1 cellular context compared by ENCODE assay signal in the genomic region with DNA sequence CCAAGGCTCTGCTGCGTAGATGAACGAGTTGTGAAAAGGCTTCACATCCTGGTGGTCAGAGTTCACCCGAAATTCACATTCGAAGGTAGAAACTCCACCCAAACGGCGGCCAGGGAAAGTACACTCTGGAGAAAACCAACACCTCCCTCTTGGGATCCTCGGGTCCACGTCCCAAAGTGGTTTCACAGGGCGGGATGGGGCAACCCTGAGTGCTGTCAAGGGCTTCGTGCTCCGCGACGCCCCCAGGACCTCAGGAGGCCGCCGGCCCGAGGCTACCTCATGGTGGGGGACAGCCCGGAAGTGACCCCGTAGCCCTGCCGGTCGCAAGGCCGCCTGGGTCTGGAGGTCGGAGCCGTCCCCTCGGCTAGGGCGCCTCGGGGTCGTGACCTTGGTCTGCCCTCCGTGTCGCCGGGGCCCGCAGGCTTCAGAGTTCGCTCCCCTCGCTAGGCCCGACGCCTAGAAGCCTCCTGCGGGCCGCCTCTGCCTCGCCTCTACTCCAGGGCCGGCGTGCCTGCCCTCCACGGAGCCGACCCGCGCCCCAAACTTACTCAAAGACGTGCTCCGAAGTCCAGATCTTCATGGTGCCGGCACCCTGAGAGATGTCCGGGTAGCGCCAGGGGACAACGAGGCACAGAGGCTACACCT.
A peak's percentile ranks its signal among the peaks of the same experiment; 100 is the strongest.
TF ChIP-seq lines count a peak whose summit lies in the region.

A gene (minus strand): TSS at position 636 of the 645 bp plus-strand sequence. CDS start 56 bp downstream, at position 580.

TF ChIP-seq in HepG2, 621 proteins besides CTCF, POLR2A, EP300 and RAD21 (continued from another document and continues in another):
- TF ChIP-seq, protein P1, sequence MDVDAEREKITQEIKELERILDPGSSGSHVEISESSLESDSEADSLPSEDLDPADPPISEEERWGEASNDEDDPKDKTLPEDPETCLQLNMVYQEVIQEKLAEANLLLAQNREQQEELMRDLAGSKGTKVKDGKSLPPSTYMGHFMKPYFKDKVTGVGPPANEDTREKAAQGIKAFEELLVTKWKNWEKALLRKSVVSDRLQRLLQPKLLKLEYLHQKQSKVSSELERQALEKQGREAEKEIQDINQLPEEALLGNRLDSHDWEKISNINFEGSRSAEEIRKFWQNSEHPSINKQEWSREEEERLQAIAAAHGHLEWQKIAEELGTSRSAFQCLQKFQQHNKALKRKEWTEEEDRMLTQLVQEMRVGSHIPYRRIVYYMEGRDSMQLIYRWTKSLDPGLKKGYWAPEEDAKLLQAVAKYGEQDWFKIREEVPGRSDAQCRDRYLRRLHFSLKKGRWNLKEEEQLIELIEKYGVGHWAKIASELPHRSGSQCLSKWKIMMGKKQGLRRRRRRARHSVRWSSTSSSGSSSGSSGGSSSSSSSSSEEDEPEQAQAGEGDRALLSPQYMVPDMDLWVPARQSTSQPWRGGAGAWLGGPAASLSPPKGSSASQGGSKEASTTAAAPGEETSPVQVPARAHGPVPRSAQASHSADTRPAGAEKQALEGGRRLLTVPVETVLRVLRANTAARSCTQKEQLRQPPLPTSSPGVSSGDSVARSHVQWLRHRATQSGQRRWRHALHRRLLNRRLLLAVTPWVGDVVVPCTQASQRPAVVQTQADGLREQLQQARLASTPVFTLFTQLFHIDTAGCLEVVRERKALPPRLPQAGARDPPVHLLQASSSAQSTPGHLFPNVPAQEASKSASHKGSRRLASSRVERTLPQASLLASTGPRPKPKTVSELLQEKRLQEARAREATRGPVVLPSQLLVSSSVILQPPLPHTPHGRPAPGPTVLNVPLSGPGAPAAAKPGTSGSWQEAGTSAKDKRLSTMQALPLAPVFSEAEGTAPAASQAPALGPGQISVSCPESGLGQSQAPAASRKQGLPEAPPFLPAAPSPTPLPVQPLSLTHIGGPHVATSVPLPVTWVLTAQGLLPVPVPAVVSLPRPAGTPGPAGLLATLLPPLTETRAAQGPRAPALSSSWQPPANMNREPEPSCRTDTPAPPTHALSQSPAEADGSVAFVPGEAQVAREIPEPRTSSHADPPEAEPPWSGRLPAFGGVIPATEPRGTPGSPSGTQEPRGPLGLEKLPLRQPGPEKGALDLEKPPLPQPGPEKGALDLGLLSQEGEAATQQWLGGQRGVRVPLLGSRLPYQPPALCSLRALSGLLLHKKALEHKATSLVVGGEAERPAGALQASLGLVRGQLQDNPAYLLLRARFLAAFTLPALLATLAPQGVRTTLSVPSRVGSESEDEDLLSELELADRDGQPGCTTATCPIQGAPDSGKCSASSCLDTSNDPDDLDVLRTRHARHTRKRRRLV (CRISPR knock-in tag; IDR thresholded peaks at IDR 0.05): no peak
- no peak for TF ChIP-seq CHD4 (IDR thresholded peaks at IDR 0.05; ENCODE audit: borderline replicate concordance, low read length)
- TF ChIP-seq, protein P2, sequence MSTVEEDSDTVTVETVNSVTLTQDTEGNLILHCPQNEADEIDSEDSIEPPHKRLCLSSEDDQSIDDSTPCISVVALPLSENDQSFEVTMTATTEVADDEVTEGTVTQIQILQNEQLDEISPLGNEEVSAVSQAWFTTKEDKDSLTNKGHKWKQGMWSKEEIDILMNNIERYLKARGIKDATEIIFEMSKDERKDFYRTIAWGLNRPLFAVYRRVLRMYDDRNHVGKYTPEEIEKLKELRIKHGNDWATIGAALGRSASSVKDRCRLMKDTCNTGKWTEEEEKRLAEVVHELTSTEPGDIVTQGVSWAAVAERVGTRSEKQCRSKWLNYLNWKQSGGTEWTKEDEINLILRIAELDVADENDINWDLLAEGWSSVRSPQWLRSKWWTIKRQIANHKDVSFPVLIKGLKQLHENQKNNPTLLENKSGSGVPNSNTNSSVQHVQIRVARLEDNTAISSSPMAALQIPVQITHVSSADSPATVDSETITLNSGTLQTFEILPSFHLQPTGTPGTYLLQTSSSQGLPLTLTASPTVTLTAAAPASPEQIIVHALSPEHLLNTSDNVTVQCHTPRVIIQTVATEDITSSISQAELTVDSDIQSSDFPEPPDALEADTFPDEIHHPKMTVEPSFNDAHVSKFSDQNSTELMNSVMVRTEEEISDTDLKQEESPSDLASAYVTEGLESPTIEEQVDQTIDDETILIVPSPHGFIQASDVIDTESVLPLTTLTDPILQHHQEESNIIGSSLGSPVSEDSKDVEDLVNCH (CRISPR knock-in tag; IDR thresholded peaks at IDR 0.05): no peak
- TF ChIP-seq ZNF224 (CRISPR knock-in tag; IDR thresholded peaks at IDR 0.05): peak; percentile 87; the same call in 1 of the 2 replicates
- peak; percentile 85; the same call in 1 of the 2 replicates for TF ChIP-seq ZIK1 (CRISPR knock-in tag; IDR thresholded peaks at IDR 0.05; ENCODE audit: borderline replicate concordance, low read depth)
- TF ChIP-seq, protein P3, sequence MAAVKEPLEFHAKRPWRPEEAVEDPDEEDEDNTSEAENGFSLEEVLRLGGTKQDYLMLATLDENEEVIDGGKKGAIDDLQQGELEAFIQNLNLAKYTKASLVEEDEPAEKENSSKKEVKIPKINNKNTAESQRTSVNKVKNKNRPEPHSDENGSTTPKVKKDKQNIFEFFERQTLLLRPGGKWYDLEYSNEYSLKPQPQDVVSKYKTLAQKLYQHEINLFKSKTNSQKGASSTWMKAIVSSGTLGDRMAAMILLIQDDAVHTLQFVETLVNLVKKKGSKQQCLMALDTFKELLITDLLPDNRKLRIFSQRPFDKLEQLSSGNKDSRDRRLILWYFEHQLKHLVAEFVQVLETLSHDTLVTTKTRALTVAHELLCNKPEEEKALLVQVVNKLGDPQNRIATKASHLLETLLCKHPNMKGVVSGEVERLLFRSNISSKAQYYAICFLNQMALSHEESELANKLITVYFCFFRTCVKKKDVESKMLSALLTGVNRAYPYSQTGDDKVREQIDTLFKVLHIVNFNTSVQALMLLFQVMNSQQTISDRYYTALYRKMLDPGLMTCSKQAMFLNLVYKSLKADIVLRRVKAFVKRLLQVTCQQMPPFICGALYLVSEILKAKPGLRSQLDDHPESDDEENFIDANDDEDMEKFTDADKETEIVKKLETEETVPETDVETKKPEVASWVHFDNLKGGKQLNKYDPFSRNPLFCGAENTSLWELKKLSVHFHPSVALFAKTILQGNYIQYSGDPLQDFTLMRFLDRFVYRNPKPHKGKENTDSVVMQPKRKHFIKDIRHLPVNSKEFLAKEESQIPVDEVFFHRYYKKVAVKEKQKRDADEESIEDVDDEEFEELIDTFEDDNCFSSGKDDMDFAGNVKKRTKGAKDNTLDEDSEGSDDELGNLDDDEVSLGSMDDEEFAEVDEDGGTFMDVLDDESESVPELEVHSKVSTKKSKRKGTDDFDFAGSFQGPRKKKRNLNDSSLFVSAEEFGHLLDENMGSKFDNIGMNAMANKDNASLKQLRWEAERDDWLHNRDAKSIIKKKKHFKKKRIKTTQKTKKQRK (IDR thresholded peaks at IDR 0.05; ENCODE audit: low read length): no peak
- no peak for TF ChIP-seq MIXL1 (CRISPR knock-in tag; IDR thresholded peaks at IDR 0.05)
- TF ChIP-seq, protein P4, sequence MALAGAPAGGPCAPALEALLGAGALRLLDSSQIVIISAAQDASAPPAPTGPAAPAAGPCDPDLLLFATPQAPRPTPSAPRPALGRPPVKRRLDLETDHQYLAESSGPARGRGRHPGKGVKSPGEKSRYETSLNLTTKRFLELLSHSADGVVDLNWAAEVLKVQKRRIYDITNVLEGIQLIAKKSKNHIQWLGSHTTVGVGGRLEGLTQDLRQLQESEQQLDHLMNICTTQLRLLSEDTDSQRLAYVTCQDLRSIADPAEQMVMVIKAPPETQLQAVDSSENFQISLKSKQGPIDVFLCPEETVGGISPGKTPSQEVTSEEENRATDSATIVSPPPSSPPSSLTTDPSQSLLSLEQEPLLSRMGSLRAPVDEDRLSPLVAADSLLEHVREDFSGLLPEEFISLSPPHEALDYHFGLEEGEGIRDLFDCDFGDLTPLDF (CRISPR knock-in tag; IDR thresholded peaks at IDR 0.05): peak; percentile 30; the same call in 1 of the 2 replicates
- peak; percentile 61; the same call in 1 of the 2 replicates for TF ChIP-seq PHF20 (CRISPR knock-in tag; IDR thresholded peaks at IDR 0.05)
- no peak for TF ChIP-seq HMGA1 (CRISPR knock-in tag; conservative IDR thresholded peaks at IDR 0.05)
- peak; percentile 22; the same call in 1 of the 2 replicates for TF ChIP-seq FOXC1 (CRISPR knock-in tag; IDR thresholded peaks at IDR 0.05; ENCODE audit: borderline replicate concordance)
- no peak for TF ChIP-seq ETV6 (CRISPR knock-in tag; conservative IDR thresholded peaks at IDR 0.05)
- TF ChIP-seq ZBTB42 (CRISPR knock-in tag; IDR thresholded peaks at IDR 0.05): no peak
- TF ChIP-seq, protein P5, sequence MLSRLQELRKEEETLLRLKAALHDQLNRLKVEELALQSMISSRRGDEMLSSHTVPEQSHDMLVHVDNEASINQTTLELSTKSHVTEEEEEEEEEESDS (CRISPR knock-in tag; IDR thresholded peaks at IDR 0.05; ENCODE audit: borderline replicate concordance): no peak
- no peak for TF ChIP-seq MIER2 (CRISPR knock-in tag; IDR thresholded peaks at IDR 0.05)
- TF ChIP-seq ZNF101 (CRISPR knock-in tag; IDR thresholded peaks at IDR 0.05; ENCODE audit: borderline replicate concordance, low read depth): 0 out of 2 replicates have a peak, but pooled peaks have one; percentile 32
- TF ChIP-seq MZF1 (CRISPR knock-in tag; IDR thresholded peaks at IDR 0.05; ENCODE audit: borderline replicate concordance): 0 out of 2 replicates have a peak, but pooled peaks have one; percentile 11
- TF ChIP-seq SMARCE1 (IDR thresholded peaks at IDR 0.05; ENCODE audit: borderline replicate concordance): no peak
- TF ChIP-seq EZH2 (conservative IDR thresholded peaks at IDR 0.05; ENCODE audit: low read depth, low read length): no peak
- no peak for TF ChIP-seq ZNF225 (CRISPR knock-in tag; IDR thresholded peaks at IDR 0.05)
- no peak for TF ChIP-seq ZNF160 (CRISPR knock-in tag; IDR thresholded peaks at IDR 0.05)
- no peak for TF ChIP-seq RFXANK (CRISPR knock-in tag; IDR thresholded peaks at IDR 0.05)
- TF ChIP-seq FOXA3 (CRISPR knock-in tag; IDR thresholded peaks at IDR 0.05): no peak
- TF ChIP-seq, protein P6, sequence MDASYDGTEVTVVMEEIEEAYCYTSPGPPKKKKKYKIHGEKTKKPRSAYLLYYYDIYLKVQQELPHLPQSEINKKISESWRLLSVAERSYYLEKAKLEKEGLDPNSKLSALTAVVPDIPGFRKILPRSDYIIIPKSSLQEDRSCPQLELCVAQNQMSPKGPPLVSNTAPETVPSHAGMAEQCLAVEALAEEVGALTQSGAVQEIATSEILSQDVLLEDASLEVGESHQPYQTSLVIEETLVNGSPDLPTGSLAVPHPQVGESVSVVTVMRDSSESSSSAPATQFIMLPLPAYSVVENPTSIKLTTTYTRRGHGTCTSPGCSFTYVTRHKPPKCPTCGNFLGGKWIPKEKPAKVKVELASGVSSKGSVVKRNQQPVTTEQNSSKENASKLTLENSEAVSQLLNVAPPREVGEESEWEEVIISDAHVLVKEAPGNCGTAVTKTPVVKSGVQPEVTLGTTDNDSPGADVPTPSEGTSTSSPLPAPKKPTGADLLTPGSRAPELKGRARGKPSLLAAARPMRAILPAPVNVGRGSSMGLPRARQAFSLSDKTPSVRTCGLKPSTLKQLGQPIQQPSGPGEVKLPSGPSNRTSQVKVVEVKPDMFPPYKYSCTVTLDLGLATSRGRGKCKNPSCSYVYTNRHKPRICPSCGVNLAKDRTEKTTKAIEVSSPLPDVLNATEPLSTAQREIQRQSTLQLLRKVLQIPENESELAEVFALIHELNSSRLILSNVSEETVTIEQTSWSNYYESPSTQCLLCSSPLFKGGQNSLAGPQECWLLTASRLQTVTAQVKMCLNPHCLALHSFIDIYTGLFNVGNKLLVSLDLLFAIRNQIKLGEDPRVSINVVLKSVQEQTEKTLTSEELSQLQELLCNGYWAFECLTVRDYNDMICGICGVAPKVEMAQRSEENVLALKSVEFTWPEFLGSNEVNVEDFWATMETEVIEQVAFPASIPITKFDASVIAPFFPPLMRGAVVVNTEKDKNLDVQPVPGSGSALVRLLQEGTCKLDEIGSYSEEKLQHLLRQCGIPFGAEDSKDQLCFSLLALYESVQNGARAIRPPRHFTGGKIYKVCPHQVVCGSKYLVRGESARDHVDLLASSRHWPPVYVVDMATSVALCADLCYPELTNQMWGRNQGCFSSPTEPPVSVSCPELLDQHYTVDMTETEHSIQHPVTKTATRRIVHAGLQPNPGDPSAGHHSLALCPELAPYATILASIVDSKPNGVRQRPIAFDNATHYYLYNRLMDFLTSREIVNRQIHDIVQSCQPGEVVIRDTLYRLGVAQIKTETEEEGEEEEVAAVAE (CRISPR knock-in tag; IDR thresholded peaks at IDR 0.05; ENCODE audit: borderline replicate concordance): no peak
- no peak; the same call in 1 of the 2 replicates for TF ChIP-seq NAIF1 (CRISPR knock-in tag; IDR thresholded peaks at IDR 0.05; ENCODE audit: borderline replicate concordance)
- TF ChIP-seq CCDC6 (CRISPR knock-in tag; IDR thresholded peaks at IDR 0.05): no peak
- TF ChIP-seq ZNF619 (CRISPR knock-in tag; IDR thresholded peaks at IDR 0.05): no peak
- no peak for TF ChIP-seq HNRNPL (IDR thresholded peaks at IDR 0.05; ENCODE audit: low read depth, low read length)
- TF ChIP-seq SAFB2 (CRISPR knock-in tag; IDR thresholded peaks at IDR 0.05; ENCODE audit: borderline replicate concordance, low read depth): no peak
- no peak for TF ChIP-seq CC2D1A (CRISPR knock-in tag; IDR thresholded peaks at IDR 0.05)
- TF ChIP-seq ZSCAN25 (CRISPR knock-in tag; IDR thresholded peaks at IDR 0.05): no peak
- TF ChIP-seq NRL (CRISPR knock-in tag; IDR thresholded peaks at IDR 0.05; ENCODE audit: borderline replicate concordance): peak; percentile 93; the same call in 1 of the 2 replicates
- TF ChIP-seq, protein P7, sequence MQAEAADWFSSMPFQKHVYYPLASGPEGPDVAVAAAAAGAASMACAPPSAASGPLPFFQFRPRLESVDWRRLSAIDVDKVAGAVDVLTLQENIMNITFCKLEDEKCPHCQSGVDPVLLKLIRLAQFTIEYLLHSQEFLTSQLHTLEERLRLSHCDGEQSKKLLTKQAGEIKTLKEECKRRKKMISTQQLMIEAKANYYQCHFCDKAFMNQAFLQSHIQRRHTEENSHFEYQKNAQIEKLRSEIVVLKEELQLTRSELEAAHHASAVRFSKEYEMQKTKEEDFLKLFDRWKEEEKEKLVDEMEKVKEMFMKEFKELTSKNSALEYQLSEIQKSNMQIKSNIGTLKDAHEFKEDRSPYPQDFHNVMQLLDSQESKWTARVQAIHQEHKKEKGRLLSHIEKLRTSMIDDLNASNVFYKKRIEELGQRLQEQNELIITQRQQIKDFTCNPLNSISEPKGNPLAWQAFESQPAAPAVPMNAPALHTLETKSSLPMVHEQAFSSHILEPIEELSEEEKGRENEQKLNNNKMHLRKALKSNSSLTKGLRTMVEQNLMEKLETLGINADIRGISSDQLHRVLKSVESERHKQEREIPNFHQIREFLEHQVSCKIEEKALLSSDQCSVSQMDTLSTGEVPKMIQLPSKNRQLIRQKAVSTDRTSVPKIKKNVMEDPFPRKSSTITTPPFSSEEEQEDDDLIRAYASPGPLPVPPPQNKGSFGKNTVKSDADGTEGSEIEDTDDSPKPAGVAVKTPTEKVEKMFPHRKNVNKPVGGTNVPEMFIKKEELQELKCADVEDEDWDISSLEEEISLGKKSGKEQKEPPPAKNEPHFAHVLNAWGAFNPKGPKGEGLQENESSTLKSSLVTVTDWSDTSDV (CRISPR knock-in tag; IDR thresholded peaks at IDR 0.05): peak; percentile 91
- TF ChIP-seq, protein P8, sequence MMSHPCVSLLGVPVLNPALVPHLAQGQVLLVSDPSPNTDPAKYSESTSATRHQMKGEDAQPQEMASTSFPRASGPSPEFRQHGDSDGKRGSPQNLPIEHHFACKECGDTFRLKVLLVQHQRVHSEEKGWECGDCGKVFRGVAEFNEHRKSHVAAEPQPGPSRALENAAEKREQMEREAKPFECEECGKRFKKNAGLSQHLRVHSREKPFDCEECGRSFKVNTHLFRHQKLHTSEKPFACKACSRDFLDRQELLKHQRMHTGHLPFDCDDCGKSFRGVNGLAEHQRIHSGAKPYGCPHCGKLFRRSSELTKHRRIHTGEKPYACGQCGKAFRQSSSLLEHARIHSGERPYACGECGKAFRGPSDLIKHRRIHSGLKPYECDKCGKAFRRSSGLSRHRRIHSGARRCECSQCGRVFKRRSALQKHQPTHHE (CRISPR knock-in tag; IDR thresholded peaks at IDR 0.05; ENCODE audit: borderline replicate concordance): no peak
- TF ChIP-seq HES4 (CRISPR knock-in tag; IDR thresholded peaks at IDR 0.05; ENCODE audit: borderline replicate concordance): peak; percentile 51; the same call in 1 of the 2 replicates
- peak; percentile 57; the same call in 1 of the 2 replicates for TF ChIP-seq ZNF33B (CRISPR knock-in tag; IDR thresholded peaks at IDR 0.05)
